ENCODE assay signal across 8 cellular contexts in the genomic region with DNA sequence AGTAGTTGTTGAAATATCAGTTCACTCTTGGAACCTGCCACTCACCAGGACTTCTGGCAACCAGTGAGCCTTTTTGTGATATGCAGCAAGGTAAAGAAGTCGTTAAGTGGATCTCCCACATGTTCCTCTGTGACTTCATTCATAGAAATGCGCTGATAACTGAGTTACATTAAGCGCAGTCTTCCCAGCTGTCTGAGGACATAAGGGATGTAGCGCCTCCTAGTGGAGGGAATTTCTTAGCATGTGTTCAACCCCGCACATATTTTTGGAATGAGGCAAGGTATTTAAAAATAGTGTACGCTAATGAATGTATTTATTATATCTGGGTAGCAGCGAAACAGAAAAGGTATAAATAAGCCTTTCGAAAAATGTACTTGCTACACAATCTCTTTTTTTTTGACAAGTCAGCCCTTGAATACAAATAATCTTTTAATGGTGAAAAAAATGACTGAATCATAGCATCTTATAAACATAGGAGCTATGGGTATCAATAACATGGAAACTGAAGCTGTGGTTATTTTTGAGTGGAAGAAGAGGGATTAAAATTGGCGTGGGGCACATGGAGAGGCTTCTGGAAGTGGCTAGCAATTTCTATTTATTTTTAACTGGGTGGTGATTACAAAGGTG. TPM values are rescaled to one million over a fixed set of nuclear protein-coding genes. Genes with fewer than 3 reads are reported as not detected.
A peak's percentile ranks its signal among the peaks of the same experiment; 100 is the strongest.
DNase-seq lines count a peak whose midpoint lies in the region; ATAC-seq and TF ChIP-seq lines count a peak whose summit lies in the region.

No MANE protein-coding gene starts in this region.

- H3K9me3 Mint-ChIP-seq in brain, result peaks cover 0 to 2% (median 0%) of the 10 kb centered on the region in 5 experiments

- no peaks in the 10 kb centered on the region for H3K36me3 Mint-ChIP-seq in brain

- peak overlapping the region in 2 of 5 experiments; percentile 9 to 43 for H3K4me3 Mint-ChIP-seq in brain

- peak overlapping the region in 3 of 5 experiments; percentile 4 to 52 (median 47) for H3K27ac Mint-ChIP-seq in brain

- no peaks in the 10 kb centered on the region for H3K27me3 Mint-ChIP-seq in brain

- DNase-seq in DMS 273 treated with DMSO at 0.1 percent for 48 hours (lab: John Stamatoyannopoulos, UW), result peak; percentile 83
- peak; percentile 77 for DNase-seq in LoVo (ENCODE audit: low spot score)
- DNase-seq in OCI-M1 (lab: John Stamatoyannopoulos, UW), result peak; percentile 84
- DNase-seq in iPS-NIHi11 (ENCODE audit: low spot score), result peak; percentile 79
- peak in 3 of 4 experiments; percentile 5 to 9 (median 8) for DNase-seq in stimulated activated CD4-positive, alpha-beta T cell treated with anti-CD3 and anti-CD28 coated beads, Interleukin-1b, Interleukin-23, amount 100 ng/mL, for 24 hours (ENCODE audit: low read depth in 4 of 4, low spot score in 1 of 4)

- TF ChIP-seq CTCF in brain (conservative IDR thresholded peaks at IDR 0.05), result peak; percentile 83 to 94

- peaks cover 11% of the 10 kb centered on the region for H3K4me1 Mint-ChIP-seq in brain

- ATAC-seq in GM21390 (IDR thresholded peaks at IDR 0.05; ENCODE audit: unreplicated experiment) (peak; percentile 81), HG02623 (IDR thresholded peaks at IDR 0.05; ENCODE audit: unreplicated experiment) (no peak)

RNA-seq across cellular contexts. Expression of a gene that starts 38.0 kb away (rescaled TPM):
- polyA plus RNA-seq in brain (ENCODE audit: insufficient read depth, low read depth, low replicate concordance), result 0.68 TPM

Comparison
In these comparisons a context has a peak if more than half of its experiments do, and no peak if none do; other contexts are left out.
1. DNase-seq: peak in every context shown above with its lines; median percentile 84 in OCI-M1; 83 in DMS 273 treated with DMSO at 0.1 percent for 48 hours; 79 in iPS-NIHi11; 77 in LoVo; 8 in stimulated activated CD4-positive, alpha-beta T cell treated with anti-CD3 and anti-CD28 coated beads, Interleukin-1b, Interleukin-23, amount 100 ng/mL, for 24 hours.